ENCODE assay signal across 8 cellular contexts in the genomic region with DNA sequence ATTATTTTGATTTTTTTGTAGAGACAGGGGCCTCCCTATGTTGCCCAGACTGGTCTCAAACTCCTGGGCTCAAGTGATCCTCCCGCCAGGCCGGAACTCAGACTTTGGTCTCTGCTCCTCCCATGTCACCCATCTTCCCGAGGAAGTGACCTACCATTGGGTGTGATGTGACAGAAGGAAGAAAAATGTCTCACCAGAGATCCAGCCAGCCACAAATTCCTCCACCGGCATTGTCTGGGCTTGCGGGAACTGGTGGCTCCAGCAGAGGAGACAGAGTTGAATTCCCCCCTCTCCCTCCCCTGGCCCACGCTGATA. TPM values are rescaled to one million over a fixed set of nuclear protein-coding genes. Genes with fewer than 3 reads are reported as not detected.
DNase-seq lines count a peak whose midpoint lies in the region; ATAC-seq and TF ChIP-seq lines count a peak whose summit lies in the region.

No MANE protein-coding gene starts in this region.

- H3K4me1 ChIP-seq in right lobe of liver (peaks cover 0 to 40% (median 10%) of the 10 kb centered on the region in 4 donors), tibial nerve (peaks cover 0 to 63% (median 51%) of the 10 kb centered on the region in 4 donors)

- intact Hi-C loops in right lobe of liver (cut with DNase I) = no loop called here

- no peaks in the 10 kb centered on the region for H3K36me3 ChIP-seq in right lobe of liver
- H3K36me3 ChIP-seq in tibial nerve = no peaks in the 10 kb centered on the region

- DNase-seq in AG09309 (ENCODE audit: low read depth) (no peak), LNCaP clone FGC (ENCODE audit: low read depth) (peak; percentile 36), astrocyte of the cerebellum (ENCODE audit: low read depth) (peak; percentile 6), right lobe of liver (no peak), tibial nerve (ENCODE audit: low spot score in 2 of 2) (peak; percentile 33 to 51), GM10248 (ENCODE audit: extremely low spot score) (no peak)

- no peak for TF ChIP-seq EP300 in tibial nerve (IDR thresholded peaks at IDR 0.05)

- H3K27ac ChIP-seq in right lobe of liver (peak overlapping the region; percentile 90 to 99 (median 97)), tibial nerve (peak overlapping the region; percentile 94 to 99 (median 99))

- 0% methylated on average over 4 of the region's 6 CpGs for WGBS in right lobe of liver (ENCODE audit: insufficient coverage, low coverage, low lambda C conversion rate, missing lambda C conversion rate)
- 8 to 24% methylated on average over 5 to 6 of the region's 6 CpGs for WGBS in tibial nerve, 2 donors

- TF ChIP-seq POLR2A in right lobe of liver (IDR thresholded peaks at IDR 0.05) (no peak), tibial nerve (IDR thresholded peaks at IDR 0.05) (no peak)

- CTCF ChIA-PET in GM10248 (lab: Yijun Ruan, JAX) = interaction anchor here (0.8 to 4.5 kb wide), 14 partner anchors 11 to 397 kb away, joined by 3 to 23 read pairs (median 4); no protein-coding TSS in a partner anchor

- H3K4me3 ChIP-seq in AG09309 (ENCODE audit: control insufficient read depth, low read depth, low read length) = peak overlapping the region; percentile 45
- peak overlapping the region; percentile 50 for H3K4me3 ChIP-seq in LNCaP clone FGC (ENCODE audit: low read depth, low read length)
- H3K4me3 ChIP-seq in astrocyte of the cerebellum (ENCODE audit: low read depth, low read length) = peak overlapping the region; percentile 24
- H3K4me3 ChIP-seq in right lobe of liver = peak overlapping the region; percentile 28 to 47 (median 42)
- peak overlapping the region; percentile 23 to 53 (median 30) for H3K4me3 ChIP-seq in tibial nerve

- in situ Hi-C loops in astrocyte of the cerebellum (cut with HindIII; ENCODE audit: low sequenced_read_pairs) = no loop called here

- H3K9me3 ChIP-seq in right lobe of liver (no peaks in the 10 kb centered on the region), tibial nerve (no peaks in the 10 kb centered on the region)

- ATAC-seq in GM18867 (IDR thresholded peaks at IDR 0.05; ENCODE audit: unreplicated experiment) = peak; percentile 5
- peak in 2 of 4 donors; percentile 39 to 41 for ATAC-seq in right lobe of liver
- ATAC-seq in HG03565 (IDR thresholded peaks at IDR 0.05; ENCODE audit: unreplicated experiment) = no peak

- H3K27me3 ChIP-seq in right lobe of liver (no peaks in the 10 kb centered on the region), tibial nerve (no peaks in the 10 kb centered on the region)

- POLR2A ChIA-PET in GM10248 (lab: Yijun Ruan, JAX) = interaction anchor here (1.0 to 3.4 kb wide), 2 partner anchors 34 to 124 kb away, joined by 5 to 20 read pairs; no protein-coding TSS in a partner anchor

- TF ChIP-seq CTCF in AG09309 (IDR thresholded peaks at IDR 0.05; ENCODE audit: control insufficient read depth, insufficient read depth, low read depth, low read length, missing control alignments) (no peak), LNCaP clone FGC (IDR thresholded peaks at IDR 0.05; ENCODE audit: control insufficient read depth, extremely low read depth, insufficient read depth) (no peak), astrocyte of the cerebellum (IDR thresholded peaks at IDR 0.05; ENCODE audit: low read depth, low read length, missing control alignments) (no peak), right lobe of liver (IDR thresholded peaks at IDR 0.05) (no peak), tibial nerve (IDR thresholded peaks at IDR 0.05) (no peak), GM10248 (IDR thresholded peaks at IDR 0.05; ENCODE audit: control extremely low read depth, extremely low read depth, low read depth, missing control alignments) (no peak)

RNA-seq across cellular contexts. Expression of a gene that starts 0.8 kb away (rescaled TPM):
- 10 to 100 TPM in 4 of 6 experiments, 1 to 10 TPM in 2; 7.5 to 17.5 (median 12.1) TPM for total RNA-seq in right lobe of liver
- total RNA-seq in tibial nerve = 10 to 100 TPM in 2 of 4 donors, 1 to 10 TPM in 2; 1.8 to 22.5 (median 8.5) TPM

RNA-seq across cellular contexts. Expression of a gene that starts 4.8 kb away (rescaled TPM):
- total RNA-seq in right lobe of liver (10 to 100 TPM in 4 of 6 experiments, 1 to 10 TPM in 2; 7.7 to 17.1 (median 14.3) TPM), tibial nerve (100 to 1,000 TPM in 3 of 4 donors, 10 to 100 TPM in 1; 96.5 to 226 (median 128) TPM)

RNA-seq across cellular contexts. Expression of a gene that starts 27.1 kb away (rescaled TPM):
- total RNA-seq in right lobe of liver (under 1 TPM in 3 of 6 experiments, not detected in 3; 0.10 to 0.28 (median 0.20) TPM), tibial nerve (under 1 TPM in 2 of 4 donors, not detected in 2; 0.30 to 0.59 TPM)

RNA-seq across cellular contexts. Expression of a gene that starts 40.9 kb away (rescaled TPM):
- total RNA-seq in right lobe of liver = 1,000 to 10,000 TPM in 2 of 6 experiments, 100 to 1,000 TPM in 4; 202 to 1,225 (median 767) TPM
- 100 to 1,000 TPM; 427 to 571 (median 461) TPM for total RNA-seq in tibial nerve

RNA-seq across cellular contexts. Expression of a gene that starts 48.0 kb away (rescaled TPM):
- total RNA-seq in right lobe of liver = 10 to 100 TPM; 11.1 to 21.7 (median 19.4) TPM
- total RNA-seq in tibial nerve = 10 to 100 TPM; 44.7 to 47.6 (median 46.2) TPM

Comparison
In these comparisons a context has a peak if more than half of its experiments do, and no peak if none do; other contexts are left out.
1. DNase-seq: peak in LNCaP clone FGC (single experiment), astrocyte of the cerebellum (single experiment) and tibial nerve (2 of 2); none in AG09309 (single experiment), right lobe of liver (0 of 3) and GM10248 (single experiment).
2. RNA of a gene that starts 4.8 kb away (total RNA-seq): 96.5 to 226 TPM in tibial nerve; 7.7 to 17.1 TPM in right lobe of liver; every median in the first group is over 4 times any median in the second.
3. Peak in every context shown above with its lines, with median percentiles within 50 percentile points of each other: H3K4me3 ChIP-seq.